ENCODE assay signal across 20 cellular contexts in the genomic region with DNA sequence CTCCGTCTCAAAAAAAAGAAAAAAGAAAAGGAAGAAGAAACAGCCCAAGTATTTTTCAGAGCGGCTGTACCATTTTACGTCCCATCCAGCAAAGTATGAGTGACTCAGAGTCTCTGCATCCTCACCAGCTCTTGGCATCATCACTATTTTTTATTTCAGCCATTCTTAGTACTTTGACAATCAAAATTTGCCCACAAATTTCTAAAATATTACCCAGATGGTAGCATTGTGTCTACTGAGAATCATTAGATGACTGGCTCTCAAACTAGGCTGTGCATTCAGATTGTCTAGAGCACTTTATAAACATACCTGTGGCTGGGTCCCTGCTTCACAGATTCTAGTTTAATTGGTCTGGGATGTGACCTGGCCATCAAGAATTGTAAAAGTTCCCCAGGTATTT.
"Had no signal": no experiment of that assay in that cellular context is flagged by ENCODE, and none has a peak within 500 bp of the region (broad histone marks: within the 10 kb centered on the region; RNA-seq: fewer than 3 reads in every experiment).

No MANE protein-coding gene starts in this region.

- H3K27ac ChIP-seq: adrenal gland, dorsolateral prefrontal cortex, epithelial cell of prostate, gastroesophageal sphincter, heart right ventricle, right atrium auricular region, stomach, vagina had no signal

- H3K27me3 ChIP-seq: adrenal gland, dorsolateral prefrontal cortex, gastroesophageal sphincter, right atrium auricular region, stomach, vagina had no signal

- H3K27me3 Mint-ChIP-seq: brain, progenitor cell of endocrine pancreas had no signal

- H3K9me3 ChIP-seq: adrenal gland, gastroesophageal sphincter, heart right ventricle, right atrium auricular region, stomach, vagina had no signal

- H3K4me3 Mint-ChIP-seq: brain, naive B cell, neural crest cell had no signal

- DNase-seq: activated CD4-positive, alpha-beta T cell treated with anti-CD3 and anti-CD28 coated beads, Interleukin-2, amount 50 U/mL, for 4 hours; activated gamma-delta T cell; adrenal gland; caudate nucleus; dorsolateral prefrontal cortex; heart right ventricle; kidney glomerular epithelial cell; left ventricle myocardium superior; naive B cell; stimulated activated CD4-positive, alpha-beta T cell treated with anti-CD3 and anti-CD28 coated beads, Interleukin-4, amount 100 ng/mL, for 1 hour; stomach had no signal

- ATAC-seq: gastroesophageal sphincter, heart right ventricle, left ventricle myocardium superior had no signal

- H3K9me3 Mint-ChIP-seq: activated naive CD4-positive, alpha-beta T cell treated with anti-CD3 and anti-CD28 coated beads, Interleukin-2, amount 50 U/mL, for 72 hours; brain; naive B cell; neural crest cell had no signal

- H3K36me3 ChIP-seq: adrenal gland, gastroesophageal sphincter, heart right ventricle, right atrium auricular region, stomach, vagina had no signal

- H3K36me3 Mint-ChIP-seq: activated naive CD4-positive, alpha-beta T cell treated with anti-CD3 and anti-CD28 coated beads, Interleukin-2, amount 50 U/mL, for 72 hours; brain; naive B cell had no signal

- H3K4me3 ChIP-seq: adrenal gland, dorsolateral prefrontal cortex, gastroesophageal sphincter, heart right ventricle, right atrium auricular region, smooth muscle cell, stomach, vagina had no signal

- H3K4me2 ChIP-seq: smooth muscle cell had no signal

- H3K4me1 ChIP-seq: adrenal gland, gastroesophageal sphincter, heart right ventricle, right atrium auricular region, vagina had no signal

- H3K27ac Mint-ChIP-seq: activated naive CD4-positive, alpha-beta T cell treated with anti-CD3 and anti-CD28 coated beads, Interleukin-2, amount 50 U/mL, for 72 hours; brain; progenitor cell of endocrine pancreas had no signal
